ENCODE assay signal across 13 cellular contexts in the genomic region with DNA sequence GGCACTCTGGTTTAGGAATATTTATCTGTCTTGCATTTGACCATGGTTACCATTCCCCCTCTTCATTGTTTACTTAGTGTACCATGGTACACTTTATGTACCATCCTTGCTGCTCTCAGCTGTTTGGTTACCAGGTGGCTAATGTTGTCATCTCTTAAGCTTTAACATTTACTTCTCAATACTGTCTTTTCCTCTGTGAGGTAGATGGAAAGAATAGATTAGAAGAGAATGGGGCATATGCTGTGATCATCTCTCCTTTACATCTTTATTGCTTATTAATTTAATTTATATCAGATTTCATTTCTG.
A peak's percentile ranks its signal among the peaks of the same experiment; 100 is the strongest.
DNase-seq lines count a peak whose midpoint lies in the region; ATAC-seq, FAIRE-seq and TF ChIP-seq lines count a peak whose summit lies in the region.
"Had no signal": no experiment of that assay in that cellular context is flagged by ENCODE, and none has a peak within 500 bp of the region (broad histone marks: within the 10 kb centered on the region; RNA-seq: fewer than 3 reads in every experiment).

No MANE protein-coding gene starts in this region.

- no peak for TF ChIP-seq RAD21 in K562 (CRISPR knock-in tag; conservative IDR thresholded peaks at IDR 0.05 in 1 of 2, IDR thresholded peaks at IDR 0.05 in 1 of 2)

- intact Hi-C loops in K562 (cut with micrococcal nuclease): no loop called here

- FAIRE-seq in K562 (lab: Jason Lieb, UNC): no peak
- FAIRE-seq: A204.1, bronchial epithelial cell had no signal

- H3F3A ChIP-seq in MM.1S (ENCODE audit: insufficient read depth, low read length): no peaks in the 10 kb centered on the region

- TF ChIP-seq CTCF in MM.1S (IDR thresholded peaks at IDR 0.05; ENCODE audit: low read length) (no peak), K562 (IDR thresholded peaks at IDR 0.05 in 2 of 3, conservative IDR thresholded peaks at IDR 0.05 in 1 of 3; ENCODE audit: insufficient read depth in 2 of 3, low read depth in 1 of 3, low read length in 3 of 3) (no peak), osteoblast (IDR thresholded peaks at IDR 0.05; ENCODE audit: extremely low read depth, low read depth, low read length) (no peak), GM20000 (IDR thresholded peaks at IDR 0.05; ENCODE audit: extremely low read depth, missing control alignments) (no peak), foreskin keratinocyte (conservative IDR thresholded peaks at IDR 0.05) (no peak)

- no TSS peak for BruUV-seq in K562 (replicated peaks; lab: Mats Ljungman, UMichigan)

- DNase-seq in NCI-H510A treated with DMSO at 0.1 percent for 48 hours (lab: John Stamatoyannopoulos, UW): peak; percentile 34
- DNase-seq in NCI-H510A (lab: John Stamatoyannopoulos, UW): no peak
- DNase-seq in MM.1S: no peak
- DNase-seq in K562 (ENCODE audit: extremely low read depth in 1 of 4, low spot score in 3 of 4): no peak
- no peak for DNase-seq in osteoblast (ENCODE audit: insufficient read length, low spot score, missing footprints)
- DNase-seq in COLO829 (ENCODE audit: low spot score): no peak
- no peak for DNase-seq in GM20000 (ENCODE audit: low spot score)
- no peak for DNase-seq in foreskin keratinocyte
- DNase-seq: DND-41, NCI-H1092, NCI-H526 treated with DMSO at 0.1 percent for 48 hours had no signal

- H3K4me2 ChIP-seq in MM.1S (ENCODE audit: low read depth, low read length): no peak overlapping the region
- peak overlapping the region; percentile 11; the same call in 1 of the 2 replicates for H3K4me2 ChIP-seq in K562 (ENCODE audit: insufficient read depth, low read length)
- peak overlapping the region; percentile 33 for H3K4me2 ChIP-seq in osteoblast (ENCODE audit: insufficient read depth, low read length)

- H4K20me1 ChIP-seq in MM.1S (ENCODE audit: insufficient read depth, low read length) (0 out of 2 replicates have a peak, but pooled peaks cover 4% of the 10 kb centered on the region), K562 (replicated peaks; ENCODE audit: control insufficient read depth, insufficient read depth, low read length) (no peaks in the 10 kb centered on the region), osteoblast (ENCODE audit: insufficient read depth, low read length) (no peaks in the 10 kb centered on the region)

- CTCF ChIA-PET in K562 (lab: Yijun Ruan, JAX; ENCODE audit: low intra/inter-chr PET ratio): no interaction called here

- H3K79me2 ChIP-seq in MM.1S (ENCODE audit: low read length): peaks cover 83% of the 10 kb centered on the region
- peaks cover 62% of the 10 kb centered on the region for H3K79me2 ChIP-seq in K562 (ENCODE audit: control insufficient read depth, insufficient read depth, low read length)
- peaks cover 44% of the 10 kb centered on the region for H3K79me2 ChIP-seq in osteoblast (ENCODE audit: insufficient read depth, low read length)

- no peak overlapping the region for H2AFZ ChIP-seq in MM.1S (ENCODE audit: low read length)
- H2AFZ ChIP-seq in K562 (ENCODE audit: low read depth, low read length): no peak overlapping the region
- H2AFZ ChIP-seq in osteoblast (ENCODE audit: low read length): no peak overlapping the region

- no peak overlapping the region for H3K9ac ChIP-seq in MM.1S (ENCODE audit: low read length)
- H3K9ac ChIP-seq in K562 (ENCODE audit: insufficient read depth in 1 of 2, low read depth in 2 of 2, low read length in 2 of 2): no peak overlapping the region

- H3K27me3 ChIP-seq in MM.1S (replicated peaks; ENCODE audit: insufficient read depth, low read length) (no peaks in the 10 kb centered on the region), K562 (ENCODE audit: control insufficient read depth in 2 of 2, insufficient read depth in 2 of 2, low read length in 2 of 2) (no peaks in the 10 kb centered on the region), osteoblast (ENCODE audit: insufficient read depth, low read length) (no peaks in the 10 kb centered on the region), foreskin keratinocyte (no peaks in the 10 kb centered on the region)

- H3K9me3 ChIP-seq in MM.1S (replicated peaks; ENCODE audit: insufficient read depth, low read length): no peaks in the 10 kb centered on the region
- H3K9me3 ChIP-seq in K562 (replicated peaks; ENCODE audit: control insufficient read depth, insufficient read depth, low read depth, low read length): no peaks in the 10 kb centered on the region
- H3K9me3 ChIP-seq in osteoblast (ENCODE audit: low read depth, low read length): no peaks in the 10 kb centered on the region

- in situ Hi-C loops in K562 (cut with MboI): no loop called here

- no peaks in the 10 kb centered on the region for H3K9me2 ChIP-seq in MM.1S (replicated peaks; ENCODE audit: insufficient read depth, low read length)

- ATAC-seq in K562: no peak
- no peak for ATAC-seq in foreskin keratinocyte

- H3K4me3 ChIP-seq in MM.1S (ENCODE audit: low read length): no peak overlapping the region
- H3K4me3 ChIP-seq in K562: no peak overlapping the region
- H3K4me3 ChIP-seq in osteoblast (ENCODE audit: insufficient read depth, low read length): no peak overlapping the region

- peaks cover 1% of the 10 kb centered on the region for H3K9me1 ChIP-seq in K562 (ENCODE audit: control insufficient read depth, insufficient read depth, low read length)

- peak overlapping the region; percentile 22; the same call in 1 of the 2 replicates for H3K27ac ChIP-seq in MM.1S (ENCODE audit: low read length)
- H3K27ac ChIP-seq in K562 (ENCODE audit: extremely low read depth, low read depth, low read length): peak overlapping the region; percentile 66; the same call in 2 of the 3 replicates
- peak overlapping the region; percentile 82 for H3K27ac ChIP-seq in osteoblast (ENCODE audit: low read depth, low read length)
- no peak overlapping the region for H3K27ac ChIP-seq in foreskin keratinocyte

- TF ChIP-seq EP300 in K562 (IDR thresholded peaks at IDR 0.05; ENCODE audit: low read length): no peak

- peaks cover 10% of the 10 kb centered on the region; the same call in 1 of the 2 replicates for H3K4me1 ChIP-seq in MM.1S (ENCODE audit: low read length)
- peaks cover 6 to 58% of the 10 kb centered on the region in 2 experiments for H3K4me1 ChIP-seq in K562 (replicated peaks in 1 of 2; ENCODE audit: control insufficient read depth in 2 of 2, insufficient read depth in 2 of 2, low read length in 2 of 2)
- H3K4me1 ChIP-seq in osteoblast (ENCODE audit: insufficient read depth, low read length): peaks cover 17% of the 10 kb centered on the region
- H3K4me1 ChIP-seq in foreskin keratinocyte: peaks cover 28% of the 10 kb centered on the region

- POLR2A ChIA-PET in K562 (lab: Yijun Ruan, JAX): interaction anchor here (0.9 kb wide), 1 partner anchor 148 kb away, joined by 3 read pairs; no protein-coding TSS in a partner anchor

- H3K36me3 ChIP-seq in MM.1S (replicated peaks; ENCODE audit: insufficient read depth, low read length): no peaks in the 10 kb centered on the region
- peaks cover 4% of the 10 kb centered on the region; the same call in 1 of the 3 replicates for H3K36me3 ChIP-seq in K562 (ENCODE audit: control insufficient read depth, insufficient read depth, low read length)
- H3K36me3 ChIP-seq in osteoblast (ENCODE audit: insufficient read depth, low read length): no peaks in the 10 kb centered on the region

- TF ChIP-seq POLR2A in K562 (conservative IDR thresholded peaks at IDR 0.05): no peak

TF ChIP-seq in K562, 482 proteins besides CTCF, POLR2A, EP300 and RAD21:
- TF ChIP-seq KDM2B (CRISPR knock-in tag; IDR thresholded peaks at IDR 0.05) (no peak), KLF1 (tag; IDR thresholded peaks at IDR 0.05) (no peak), ZNF175 (CRISPR knock-in tag; IDR thresholded peaks at IDR 0.05; ENCODE audit: low read depth) (0 out of 2 replicates have a peak, but pooled peaks have one; percentile 50)
- TF ChIP-seq, protein P1, sequence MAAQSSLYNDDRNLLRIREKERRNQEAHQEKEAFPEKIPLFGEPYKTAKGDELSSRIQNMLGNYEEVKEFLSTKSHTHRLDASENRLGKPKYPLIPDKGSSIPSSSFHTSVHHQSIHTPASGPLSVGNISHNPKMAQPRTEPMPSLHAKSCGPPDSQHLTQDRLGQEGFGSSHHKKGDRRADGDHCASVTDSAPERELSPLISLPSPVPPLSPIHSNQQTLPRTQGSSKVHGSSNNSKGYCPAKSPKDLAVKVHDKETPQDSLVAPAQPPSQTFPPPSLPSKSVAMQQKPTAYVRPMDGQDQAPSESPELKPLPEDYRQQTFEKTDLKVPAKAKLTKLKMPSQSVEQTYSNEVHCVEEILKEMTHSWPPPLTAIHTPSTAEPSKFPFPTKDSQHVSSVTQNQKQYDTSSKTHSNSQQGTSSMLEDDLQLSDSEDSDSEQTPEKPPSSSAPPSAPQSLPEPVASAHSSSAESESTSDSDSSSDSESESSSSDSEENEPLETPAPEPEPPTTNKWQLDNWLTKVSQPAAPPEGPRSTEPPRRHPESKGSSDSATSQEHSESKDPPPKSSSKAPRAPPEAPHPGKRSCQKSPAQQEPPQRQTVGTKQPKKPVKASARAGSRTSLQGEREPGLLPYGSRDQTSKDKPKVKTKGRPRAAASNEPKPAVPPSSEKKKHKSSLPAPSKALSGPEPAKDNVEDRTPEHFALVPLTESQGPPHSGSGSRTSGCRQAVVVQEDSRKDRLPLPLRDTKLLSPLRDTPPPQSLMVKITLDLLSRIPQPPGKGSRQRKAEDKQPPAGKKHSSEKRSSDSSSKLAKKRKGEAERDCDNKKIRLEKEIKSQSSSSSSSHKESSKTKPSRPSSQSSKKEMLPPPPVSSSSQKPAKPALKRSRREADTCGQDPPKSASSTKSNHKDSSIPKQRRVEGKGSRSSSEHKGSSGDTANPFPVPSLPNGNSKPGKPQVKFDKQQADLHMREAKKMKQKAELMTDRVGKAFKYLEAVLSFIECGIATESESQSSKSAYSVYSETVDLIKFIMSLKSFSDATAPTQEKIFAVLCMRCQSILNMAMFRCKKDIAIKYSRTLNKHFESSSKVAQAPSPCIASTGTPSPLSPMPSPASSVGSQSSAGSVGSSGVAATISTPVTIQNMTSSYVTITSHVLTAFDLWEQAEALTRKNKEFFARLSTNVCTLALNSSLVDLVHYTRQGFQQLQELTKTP (IDR thresholded peaks at IDR 0.05; ENCODE audit: low read depth in 1 of 2, partially characterized antibody in 2 of 2): no peak
